ENCODE assay signal across 12 cellular contexts in genomic region chr11:12186683-12187082, GRCh38.
A peak's percentile ranks its signal among the peaks of the same experiment; 100 is the strongest.
DNase-seq lines count a peak whose midpoint lies in the region; ATAC-seq and TF ChIP-seq lines count a peak whose summit lies in the region.
"Had no signal": no experiment of that assay in that cellular context is flagged by ENCODE, and none has a peak within 500 bp of the region (broad histone marks: within the 10 kb centered on the region; RNA-seq: fewer than 3 reads in every experiment).

No MANE protein-coding gene starts in this region.

- no peaks in the 10 kb centered on the region for H3K9me3 Mint-ChIP-seq in type B pancreatic cell
- H3K9me3 Mint-ChIP-seq: activated naive CD4-positive, alpha-beta T cell treated with anti-CD3 and anti-CD28 coated beads, Interleukin-2, amount 10 ng/mL, durations not matched to agents 7 days and 5 days had no signal

- H3K9me3 ChIP-seq in cardiac muscle cell (ENCODE audit: low read depth) (no peaks in the 10 kb centered on the region), SJCRH30 (replicated peaks) (no peaks in the 10 kb centered on the region), left lung (no peaks in the 10 kb centered on the region)

- H3K27ac ChIP-seq in cardiac muscle cell, result peak overlapping the region; percentile 93
- H3K27ac ChIP-seq in SJCRH30, result peak overlapping the region; percentile 52
- H3K27ac ChIP-seq in left lung, result peak overlapping the region; percentile 41 to 67
- no peak overlapping the region for H3K27ac ChIP-seq in substantia nigra (ENCODE audit: low read depth, low read length, poor library complexity, severe bottlenecking)

- H3K4me3 Mint-ChIP-seq in type B pancreatic cell, result no peak overlapping the region
- H3K4me3 Mint-ChIP-seq: activated naive CD4-positive, alpha-beta T cell treated with anti-CD3 and anti-CD28 coated beads, Interleukin-2, amount 10 ng/mL, durations not matched to agents 7 days and 5 days had no signal

- H3K27me3 Mint-ChIP-seq in type B pancreatic cell, result no peaks in the 10 kb centered on the region
- H3K27me3 Mint-ChIP-seq: activated naive CD4-positive, alpha-beta T cell treated with anti-CD3 and anti-CD28 coated beads, Interleukin-2, amount 10 ng/mL, durations not matched to agents 7 days and 5 days had no signal

- peak overlapping the region; percentile 0 for H3K27ac Mint-ChIP-seq in type B pancreatic cell
- H3K27ac Mint-ChIP-seq: activated naive CD4-positive, alpha-beta T cell treated with anti-CD3 and anti-CD28 coated beads, Interleukin-2, amount 10 ng/mL, durations not matched to agents 7 days and 5 days had no signal

- H3K4me3 ChIP-seq in cardiac muscle cell, result no peak overlapping the region
- no peak overlapping the region for H3K4me3 ChIP-seq in SJCRH30
- H3K4me3 ChIP-seq in left lung, result no peak overlapping the region

- DNase-seq in cardiac muscle cell (ENCODE audit: low read depth in 1 of 2, low spot score in 1 of 2) (no peak), left cardiac atrium (no peak), SJCRH30 (peak in 1 of 2 experiments; percentile 28), left lung (no peak), type B pancreatic cell (ENCODE audit: extremely low spot score, unreplicated experiment) (no peak), NOMO-1 treated with DMSO at 0.1 percent for 48 hours (lab: John Stamatoyannopoulos, UW; ENCODE audit: unreplicated experiment) (no peak), substantia nigra (lab: John Stamatoyannopoulos, UW) (no peak)
- no peak for DNase-seq in activated naive CD4-positive, alpha-beta T cell treated with Interleukin-2 at 50 U/mL for 16 hours
- DNase-seq: activated naive CD4-positive, alpha-beta T cell treated with anti-CD3 and anti-CD28 coated beads, Interleukin-2, amount 10 ng/mL, durations not matched to agents 7 days and 5 days; foreskin keratinocyte; kidney; nucleus accumbens had no signal

- H3K4me1 Mint-ChIP-seq in type B pancreatic cell (ENCODE audit: unreplicated experiment), result peaks cover 20% of the 10 kb centered on the region

- H3K4me1 ChIP-seq in cardiac muscle cell (ENCODE audit: low read depth), result peaks cover 57% of the 10 kb centered on the region
- H3K4me1 ChIP-seq in SJCRH30, result peaks cover 66% of the 10 kb centered on the region
- H3K4me1 ChIP-seq in left lung, result peaks cover 17 to 35% of the 10 kb centered on the region in 2 donors

- TF ChIP-seq CTCF in cardiac muscle cell (IDR thresholded peaks at IDR 0.05; ENCODE audit: low read depth, low read length), result no peak
- no peak for TF ChIP-seq CTCF in left lung (IDR thresholded peaks at IDR 0.05)
- no peak for TF ChIP-seq CTCF in type B pancreatic cell (conservative IDR thresholded peaks at IDR 0.05)

- H3K27me3 ChIP-seq in cardiac muscle cell (no peaks in the 10 kb centered on the region), SJCRH30 (no peaks in the 10 kb centered on the region), left lung (no peaks in the 10 kb centered on the region)
- H3K27me3 ChIP-seq: foreskin keratinocyte had no signal

- no peak for ATAC-seq in left cardiac atrium
- ATAC-seq in left lung, result no peak
- ATAC-seq: foreskin keratinocyte had no signal

- no peaks in the 10 kb centered on the region for H3K36me3 Mint-ChIP-seq in type B pancreatic cell

- intact Hi-C loops in left cardiac atrium (cut with DNase I) (no loop called here), left lung (cut with DNase I) (no loop called here)

- H3K36me3 ChIP-seq in cardiac muscle cell (peaks cover 7% of the 10 kb centered on the region), SJCRH30 (no peaks in the 10 kb centered on the region), left lung (no peaks in the 10 kb centered on the region)
